1 cellular context compared by ENCODE assay signal in the genomic region with DNA sequence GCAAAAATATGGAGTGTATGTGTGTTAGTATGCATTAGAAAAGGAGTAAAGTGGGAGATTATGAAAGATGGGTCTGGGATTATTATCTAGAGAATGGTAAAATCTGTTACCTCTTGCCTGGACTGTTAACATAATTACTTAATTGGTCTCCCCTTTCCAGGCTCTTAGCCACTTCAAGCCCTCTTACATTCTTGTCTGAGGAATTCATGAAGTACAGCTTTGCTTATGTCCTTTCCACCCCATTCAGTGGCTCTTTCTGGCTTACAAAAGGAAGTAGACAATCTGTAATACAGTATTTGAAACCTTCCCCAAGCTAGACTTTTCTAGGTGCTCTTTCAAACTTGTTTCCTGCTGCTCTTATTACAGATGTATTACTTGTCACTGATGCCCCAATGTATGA.
TF ChIP-seq lines count a peak whose summit lies in the region.

No MANE protein-coding gene starts in this region.

TF ChIP-seq in endothelial cell of umbilical vein, 7 proteins besides CTCF, POLR2A, EP300 and RAD21:
- no peak for TF ChIP-seq GATA2 (IDR thresholded peaks at IDR 0.05; ENCODE audit: insufficient read depth, insufficient read length, low read depth, low read length)
- TF ChIP-seq MYC (IDR thresholded peaks at IDR 0.05; ENCODE audit: low read depth, low read length) = no peak
- no peak for TF ChIP-seq FOS (IDR thresholded peaks at IDR 0.05; ENCODE audit: borderline replicate concordance, insufficient read depth, low read length)
- TF ChIP-seq POLR2AphosphoS5 (IDR thresholded peaks at IDR 0.05; ENCODE audit: insufficient read depth, low read depth, low read length) = no peak
- TF ChIP-seq EZH2 (IDR thresholded peaks at IDR 0.05; ENCODE audit: borderline replicate concordance, low read depth, low read length, severe bottlenecking) = no peak
- TF ChIP-seq, protein P1, sequence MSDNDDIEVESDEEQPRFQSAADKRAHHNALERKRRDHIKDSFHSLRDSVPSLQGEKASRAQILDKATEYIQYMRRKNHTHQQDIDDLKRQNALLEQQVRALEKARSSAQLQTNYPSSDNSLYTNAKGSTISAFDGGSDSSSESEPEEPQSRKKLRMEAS (IDR thresholded peaks at IDR 0.05; ENCODE audit: insufficient read depth, insufficient read length) = no peak
- TF ChIP-seq JUN (IDR thresholded peaks at IDR 0.05; ENCODE audit: borderline replicate concordance, insufficient read depth, insufficient read length, low read depth) = no peak
